21 cellular contexts compared by ENCODE assay signal in genomic region chrX:110116581-110116980, GRCh38.
DNase-seq lines count a peak whose midpoint lies in the region; ATAC-seq, FAIRE-seq and TF ChIP-seq lines count a peak whose summit lies in the region.
"Had no signal": no experiment of that assay in that cellular context is flagged by ENCODE, and none has a peak within 500 bp of the region (broad histone marks: within the 10 kb centered on the region; RNA-seq: fewer than 3 reads in every experiment).

No MANE protein-coding gene starts in this region.

- no peaks in the 10 kb centered on the region for H3K4me1 Mint-ChIP-seq in Caco-2 (ENCODE audit: low read depth, unreplicated experiment)
- peaks cover 36% of the 10 kb centered on the region for H3K4me1 Mint-ChIP-seq in progenitor cell of endocrine pancreas (ENCODE audit: low read depth)
- H3K4me1 Mint-ChIP-seq: B cell; CD8-positive, alpha-beta memory T cell; GM23338 had no signal

- H3K36me3 ChIP-seq in Caco-2 (ENCODE audit: control insufficient read depth, insufficient read depth, low read length), result no peaks in the 10 kb centered on the region
- H3K36me3 ChIP-seq in HEK293 (ENCODE audit: control insufficient read depth in 2 of 2, insufficient read depth in 1 of 2, low read length in 2 of 2), result no peaks in the 10 kb centered on the region
- H3K36me3 ChIP-seq: BLaER1 had no signal

- H3K36me3 Mint-ChIP-seq in Caco-2 (ENCODE audit: insufficient read depth, unreplicated experiment) (no peaks in the 10 kb centered on the region), progenitor cell of endocrine pancreas (ENCODE audit: insufficient read depth) (peaks cover 6% of the 10 kb centered on the region)

- H3K27ac Mint-ChIP-seq in Caco-2 (ENCODE audit: unreplicated experiment) (peak overlapping the region; percentile 39), progenitor cell of endocrine pancreas (peak overlapping the region; percentile 66)
- H3K27ac Mint-ChIP-seq: B cell; CD4-positive, alpha-beta T cell; GM23338; H9; HFFc6 had no signal

- H3K4me1 ChIP-seq in Caco-2 (0 out of 2 replicates have a peak, but pooled peaks cover 6% of the 10 kb centered on the region), HEK293 (ENCODE audit: control insufficient read depth, insufficient read depth, low read length) (no peaks in the 10 kb centered on the region)
- H3K4me1 ChIP-seq: BLaER1 had no signal

- no peak overlapping the region for H3K27ac ChIP-seq in HEK293 (ENCODE audit: extremely low read depth, low read depth, low read length)
- H3K27ac ChIP-seq: BLaER1, C4-2B had no signal

- no peak for FAIRE-seq in GM12891 (lab: Jason Lieb, UNC)

- H3K4me3 Mint-ChIP-seq in Caco-2 (ENCODE audit: unreplicated experiment) (no peak overlapping the region), progenitor cell of endocrine pancreas (ENCODE audit: low read depth) (no peak overlapping the region)
- H3K4me3 Mint-ChIP-seq: B cell; CD4-positive, alpha-beta T cell; CD8-positive, alpha-beta memory T cell; GM23338; H9; HFFc6 had no signal

- TF ChIP-seq CTCF in Caco-2 (IDR thresholded peaks at IDR 0.05; ENCODE audit: insufficient read depth in 1 of 2, low read depth in 1 of 2, low read length in 1 of 2, severe bottlenecking in 1 of 2, unreplicated experiment in 1 of 2), result no peak
- TF ChIP-seq CTCF in HEK293 (tag by site-specific recombination; IDR thresholded peaks at IDR 0.05), result no peak
- TF ChIP-seq CTCF in progenitor cell of endocrine pancreas (IDR thresholded peaks at IDR 0.05; ENCODE audit: unreplicated experiment), result no peak

- ATAC-seq in left colon, result peak; percentile 68
- no peak for ATAC-seq in HG03025 (IDR thresholded peaks at IDR 0.05; ENCODE audit: low FRiP score, unreplicated experiment)
- ATAC-seq: GM23338, HCT116 had no signal

- DNase-seq in Caco-2 (no peak), left colon (no peak), progenitor cell of endocrine pancreas (ENCODE audit: low spot score, unreplicated experiment) (no peak), UCSD-AML1 (lab: John Stamatoyannopoulos, UW; ENCODE audit: unreplicated experiment) (no peak), GM12891 (ENCODE audit: insufficient read length, low spot score) (no peak), mesenteric fat pad (ENCODE audit: low spot score) (no peak)
- DNase-seq: Calu3; CD4-positive, alpha-beta T cell; CD8-positive, alpha-beta memory T cell; DMS53; DMS79 treated with DMSO at 0.1 percent for 48 hours; GF-D8; H9; HFFc6 had no signal

- BruUV-seq in Caco-2 (replicated peaks; lab: Mats Ljungman, UMichigan), result no TSS peak

- intact Hi-C loops in Caco-2 (cut with micrococcal nuclease; ENCODE audit: unreplicated experiment), result no loop called here
- intact Hi-C loops in left colon (cut with DNase I, micrococcal nuclease), result no loop called here

- H3K4me3 ChIP-seq in Caco-2 (ENCODE audit: low read depth, low read length) (no peak overlapping the region), HEK293 (ENCODE audit: low read depth, low read length) (no peak overlapping the region)
- H3K4me3 ChIP-seq: BLaER1, GM23338 had no signal

- POLR2A ChIA-PET in Caco-2 (lab: Charles Lee) (no interaction called here), HEK293 (lab: Yijun Ruan, JAX) (no interaction called here)

- H3K27me3 ChIP-seq in Caco-2 (replicated peaks; ENCODE audit: control insufficient read depth, insufficient read depth, low read length), result no peaks in the 10 kb centered on the region

- H3K27me3 Mint-ChIP-seq in Caco-2 (ENCODE audit: insufficient read depth, unreplicated experiment), result no peaks in the 10 kb centered on the region
- no peaks in the 10 kb centered on the region for H3K27me3 Mint-ChIP-seq in progenitor cell of endocrine pancreas
- H3K27me3 Mint-ChIP-seq: B cell; CD4-positive, alpha-beta T cell; CD8-positive, alpha-beta memory T cell had no signal

- TF ChIP-seq POLR2A in GM12891 (IDR thresholded peaks at IDR 0.05; ENCODE audit: low read depth, low read length), result no peak

- H3K9me3 Mint-ChIP-seq in Caco-2 (ENCODE audit: unreplicated experiment) (no peaks in the 10 kb centered on the region), progenitor cell of endocrine pancreas (ENCODE audit: low read depth) (no peaks in the 10 kb centered on the region)
- H3K9me3 Mint-ChIP-seq: CD4-positive, alpha-beta T cell; CD8-positive, alpha-beta memory T cell; GM23338; H9; HFFc6 had no signal

- CTCF ChIA-PET in Caco-2 (lab: Charles Lee) (no interaction called here), HEK293 (lab: Yijun Ruan, JAX) (interaction anchor here (0.6 kb wide), 2 partner anchors 155 to 355 kb away, joined by 3 to 4 read pairs; no protein-coding TSS in a partner anchor)

- no peaks in the 10 kb centered on the region for H3K9me3 ChIP-seq in Caco-2
- no peaks in the 10 kb centered on the region for H3K9me3 ChIP-seq in HEK293 (ENCODE audit: control insufficient read depth, insufficient read depth, low read depth, low read length)

TF ChIP-seq in HEK293, 187 proteins besides CTCF, POLR2A, EP300 and RAD21:
- TF ChIP-seq REPIN1 (tag by site-specific recombination; IDR thresholded peaks at IDR 0.05; ENCODE audit: low read depth) (no peak), ZNF837 (tag by site-specific recombination; IDR thresholded peaks at IDR 0.05) (no peak), ZNF747 (tag by site-specific recombination; IDR thresholded peaks at IDR 0.05) (no peak)
- TF ChIP-seq, protein P1, sequence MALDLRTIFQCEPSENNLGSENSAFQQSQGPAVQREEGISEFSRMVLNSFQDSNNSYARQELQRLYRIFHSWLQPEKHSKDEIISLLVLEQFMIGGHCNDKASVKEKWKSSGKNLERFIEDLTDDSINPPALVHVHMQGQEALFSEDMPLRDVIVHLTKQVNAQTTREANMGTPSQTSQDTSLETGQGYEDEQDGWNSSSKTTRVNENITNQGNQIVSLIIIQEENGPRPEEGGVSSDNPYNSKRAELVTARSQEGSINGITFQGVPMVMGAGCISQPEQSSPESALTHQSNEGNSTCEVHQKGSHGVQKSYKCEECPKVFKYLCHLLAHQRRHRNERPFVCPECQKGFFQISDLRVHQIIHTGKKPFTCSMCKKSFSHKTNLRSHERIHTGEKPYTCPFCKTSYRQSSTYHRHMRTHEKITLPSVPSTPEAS (tag by site-specific recombination; IDR thresholded peaks at IDR 0.05), result peak; percentile 85

TF ChIP-seq in GM12891, 5 proteins besides CTCF, POLR2A, EP300 and RAD21:
- no peak for TF ChIP-seq POLR2AphosphoS5 (IDR thresholded peaks at IDR 0.05; ENCODE audit: low read depth, low read length)
- TF ChIP-seq TAF1 (IDR thresholded peaks at IDR 0.05; ENCODE audit: low read depth, low read length), result no peak
- TF ChIP-seq PAX5 (IDR thresholded peaks at IDR 0.05; ENCODE audit: insufficient read depth, low read length, severe bottlenecking), result no peak
- TF ChIP-seq POU2F2 (IDR thresholded peaks at IDR 0.05; ENCODE audit: low read depth, low read length), result no peak
- no peak for TF ChIP-seq SPI1 (IDR thresholded peaks at IDR 0.05; ENCODE audit: low read depth, low read length)
